In genomic region chrX:69362354-69362753, GRCh38 we compare ENCODE assay signal across 26 cellular contexts.
DNase-seq lines count a peak whose midpoint lies in the region; ATAC-seq, FAIRE-seq and TF ChIP-seq lines count a peak whose summit lies in the region.
"Had no signal": no experiment of that assay in that cellular context is flagged by ENCODE, and none has a peak within 500 bp of the region (broad histone marks: within the 10 kb centered on the region; RNA-seq: fewer than 3 reads in every experiment).

No MANE protein-coding gene starts in this region.

- TF ChIP-seq POLR2A in uterus (IDR thresholded peaks at IDR 0.05) (no peak), gastroesophageal sphincter (IDR thresholded peaks at IDR 0.05) (no peak)

- DNase-seq in EL (peak; percentile 33), mesenteric fat pad (ENCODE audit: low spot score) (peak; percentile 77), uterus (no peak), GM19239 (ENCODE audit: insufficient read length, low spot score) (no peak), MG63 (no peak)
- DNase-seq: activated CD8-positive, alpha-beta memory T cell treated with anti-CD3 and anti-CD28 coated beads, Interleukin-2, amount 50 U/mL, for 48 hours; activated CD8-positive, alpha-beta T cell treated with anti-CD3 and anti-CD28 coated beads for 36 hours; activated naive CD4-positive, alpha-beta T cell treated with anti-CD3 and anti-CD28 coated beads, Interleukin-2, amount 10 ng/mL, durations not matched to agents 7 days and 5 days; DMS79 treated with DMSO at 0.1 percent for 48 hours; hypothalamus; NCI-H1436 treated with DMSO at 0.1 percent for 48 hours; NCI-H2081 treated with DMSO at 0.1 percent for 48 hours; NCI-H2227 treated with DMSO at 0.1 percent for 48 hours; NCI-H526 treated with DMSO at 0.1 percent for 48 hours; PC-3; sigmoid colon; stimulated activated CD4-positive, alpha-beta T cell treated with anti-CD3 and anti-CD28 coated beads, Interleukin-4, amount 100 ng/mL, for 24 hours; transverse colon had no signal

- H3K9me3 ChIP-seq in uterus (no peaks in the 10 kb centered on the region), gastroesophageal sphincter (no peaks in the 10 kb centered on the region), MG63 (no peaks in the 10 kb centered on the region)
- H3K9me3 ChIP-seq: sigmoid colon, transverse colon had no signal

- H3K36me3 ChIP-seq in uterus (no peaks in the 10 kb centered on the region), gastroesophageal sphincter (no peaks in the 10 kb centered on the region), MG63 (no peaks in the 10 kb centered on the region)
- H3K36me3 ChIP-seq: sigmoid colon, transverse colon had no signal

- no peak for TF ChIP-seq EP300 in gastroesophageal sphincter (IDR thresholded peaks at IDR 0.05)

- ATAC-seq in SK-N-SH treated with all-trans-retinoic acid at 6 μM for 48 hours = peak; percentile 25
- ATAC-seq in gastroesophageal sphincter = no peak
- ATAC-seq in GM21381 (IDR thresholded peaks at IDR 0.05; ENCODE audit: unreplicated experiment) = no peak
- ATAC-seq: activated CD8-positive, alpha-beta T cell treated with anti-CD3 and anti-CD28 coated beads for 36 hours; activated T-helper 17 cell treated with anti-CD3 and anti-CD28 coated beads, Interleukin-2, amount 50 U/mL, for 72 hours; GM23338; PC-3 had no signal

- TF ChIP-seq CTCF in uterus (IDR thresholded peaks at IDR 0.05) = no peak
- no peak for TF ChIP-seq CTCF in gastroesophageal sphincter (IDR thresholded peaks at IDR 0.05)

- H3K4me1 ChIP-seq in uterus (no peaks in the 10 kb centered on the region), gastroesophageal sphincter (no peaks in the 10 kb centered on the region)
- H3K4me1 ChIP-seq: transverse colon had no signal

- no peak for FAIRE-seq in GM19239 (lab: Jason Lieb, UNC)
- FAIRE-seq: bronchial epithelial cell, colon, endothelial cell of umbilical vein had no signal

- intact Hi-C loops in uterus (cut with DNase I; ENCODE audit: low total_unique reads) = no loop called here

- H3K27me3 ChIP-seq in uterus (no peaks in the 10 kb centered on the region), gastroesophageal sphincter (no peaks in the 10 kb centered on the region), MG63 (no peaks in the 10 kb centered on the region)
- H3K27me3 ChIP-seq: sigmoid colon, transverse colon had no signal

- no peak overlapping the region for H3K4me3 ChIP-seq in uterus
- no peak overlapping the region for H3K4me3 ChIP-seq in gastroesophageal sphincter
- no peak overlapping the region for H3K4me3 ChIP-seq in MG63
- H3K4me3 ChIP-seq: GM23338, sigmoid colon, transverse colon had no signal

- WGBS in gastroesophageal sphincter (ENCODE audit: low coverage in 1 of 2), 2 donors = no CpG with 5 or more reads among the region's 5 CpGs

- H3K27ac ChIP-seq in uterus (peak overlapping the region; percentile 45 to 74), gastroesophageal sphincter (no peak overlapping the region)
- H3K27ac ChIP-seq: sigmoid colon, transverse colon had no signal

TF ChIP-seq in SK-N-SH treated with all-trans-retinoic acid at 6 μM for 48 hours, 23 proteins besides CTCF, POLR2A, EP300 and RAD21:
- TF ChIP-seq GLIS3 (CRISPR knock-in tag; IDR thresholded peaks at IDR 0.05) = no peak
- no peak for TF ChIP-seq ZC3H10 (CRISPR knock-in tag; IDR thresholded peaks at IDR 0.05)
- TF ChIP-seq TOX (CRISPR knock-in tag; IDR thresholded peaks at IDR 0.05; ENCODE audit: borderline replicate concordance) = no peak
- no peak for TF ChIP-seq PPARA (CRISPR knock-in tag; IDR thresholded peaks at IDR 0.05; ENCODE audit: borderline replicate concordance)
- no peak for TF ChIP-seq OSR1 (CRISPR knock-in tag; IDR thresholded peaks at IDR 0.05)
- no peak for TF ChIP-seq ZNF8 (CRISPR knock-in tag; IDR thresholded peaks at IDR 0.05)
- no peak for TF ChIP-seq POU6F1 (CRISPR knock-in tag; IDR thresholded peaks at IDR 0.05; ENCODE audit: borderline replicate concordance, low read depth)
- TF ChIP-seq, protein P1, sequence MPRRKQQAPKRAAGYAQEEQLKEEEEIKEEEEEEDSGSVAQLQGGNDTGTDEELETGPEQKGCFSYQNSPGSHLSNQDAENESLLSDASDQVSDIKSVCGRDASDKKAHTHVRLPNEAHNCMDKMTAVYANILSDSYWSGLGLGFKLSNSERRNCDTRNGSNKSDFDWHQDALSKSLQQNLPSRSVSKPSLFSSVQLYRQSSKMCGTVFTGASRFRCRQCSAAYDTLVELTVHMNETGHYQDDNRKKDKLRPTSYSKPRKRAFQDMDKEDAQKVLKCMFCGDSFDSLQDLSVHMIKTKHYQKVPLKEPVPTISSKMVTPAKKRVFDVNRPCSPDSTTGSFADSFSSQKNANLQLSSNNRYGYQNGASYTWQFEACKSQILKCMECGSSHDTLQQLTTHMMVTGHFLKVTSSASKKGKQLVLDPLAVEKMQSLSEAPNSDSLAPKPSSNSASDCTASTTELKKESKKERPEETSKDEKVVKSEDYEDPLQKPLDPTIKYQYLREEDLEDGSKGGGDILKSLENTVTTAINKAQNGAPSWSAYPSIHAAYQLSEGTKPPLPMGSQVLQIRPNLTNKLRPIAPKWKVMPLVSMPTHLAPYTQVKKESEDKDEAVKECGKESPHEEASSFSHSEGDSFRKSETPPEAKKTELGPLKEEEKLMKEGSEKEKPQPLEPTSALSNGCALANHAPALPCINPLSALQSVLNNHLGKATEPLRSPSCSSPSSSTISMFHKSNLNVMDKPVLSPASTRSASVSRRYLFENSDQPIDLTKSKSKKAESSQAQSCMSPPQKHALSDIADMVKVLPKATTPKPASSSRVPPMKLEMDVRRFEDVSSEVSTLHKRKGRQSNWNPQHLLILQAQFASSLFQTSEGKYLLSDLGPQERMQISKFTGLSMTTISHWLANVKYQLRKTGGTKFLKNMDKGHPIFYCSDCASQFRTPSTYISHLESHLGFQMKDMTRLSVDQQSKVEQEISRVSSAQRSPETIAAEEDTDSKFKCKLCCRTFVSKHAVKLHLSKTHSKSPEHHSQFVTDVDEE (CRISPR knock-in tag; IDR thresholded peaks at IDR 0.05) = no peak
- TF ChIP-seq RARB (CRISPR knock-in tag; IDR thresholded peaks at IDR 0.05) = no peak

Comparison
In these comparisons a context has a peak if more than half of its experiments do, and no peak if none do; other contexts are left out.
1. DNase-seq: peak in EL (single experiment) and mesenteric fat pad (single experiment); none in uterus (0 of 2), GM19239 (single experiment) and MG63 (single experiment).
2. H3K27ac ChIP-seq: peak in uterus (2 of 2); none in gastroesophageal sphincter (0 of 4).